ENCODE assay signal across 15 cellular contexts in genomic region chr1:229563701-229564100, GRCh38. TPM values are rescaled to one million over a fixed set of nuclear protein-coding genes. Genes with fewer than 3 reads are reported as not detected.
DNase-seq lines count a peak whose midpoint lies in the region; ATAC-seq and TF ChIP-seq lines count a peak whose summit lies in the region.
"Had no signal": no experiment of that assay in that cellular context is flagged by ENCODE, and none has a peak within 500 bp of the region (broad histone marks: within the 10 kb centered on the region; RNA-seq: fewer than 3 reads in every experiment).

No MANE protein-coding gene starts in this region.

- ATAC-seq in activated naive CD8-positive, alpha-beta T cell treated with anti-CD3 and anti-CD28 coated beads, Interleukin-2, amount 50 U/mL, for 24 hours, result no peak

- no peaks in the 10 kb centered on the region for H3K9me3 Mint-ChIP-seq in activated naive CD8-positive, alpha-beta T cell treated with anti-CD3 and anti-CD28 coated beads, Interleukin-2, amount 50 U/mL, for 24 hours
- H3K9me3 Mint-ChIP-seq: activated B cell treated with CpG ODN at 0.5 μM for 24 hours; IgD-negative memory B cell; nephron; stimulated activated naive CD8-positive, alpha-beta T cell treated with anti-CD3 and anti-CD28 coated beads, Interleukin-15, Interleukin-2, amounts not matched to agents 100 ng/mL and 50 ng/mL, for 24 hours had no signal

- no peaks in the 10 kb centered on the region for H3K9me3 ChIP-seq in esophagus squamous epithelium

- peak; percentile 25 for DNase-seq in A172 (ENCODE audit: low spot score)
- DNase-seq in NB4 (ENCODE audit: low read depth), result peak; percentile 41
- no peak for DNase-seq in esophagus squamous epithelium (lab: John Stamatoyannopoulos, UW)
- peak; percentile 54 for DNase-seq in non-pigmented ciliary epithelial cell (ENCODE audit: low read depth)
- no peak for DNase-seq in hypothalamus (lab: John Stamatoyannopoulos, UW)
- DNase-seq in GM20000 (ENCODE audit: low spot score), result no peak
- DNase-seq in activated naive CD8-positive, alpha-beta T cell treated with anti-CD3 and anti-CD28 coated beads, Interleukin-2, amount 50 U/mL, for 24 hours, result no peak
- no peak for DNase-seq in epidermal melanocyte (ENCODE audit: insufficient read length, low spot score)
- DNase-seq: activated B cell treated with CpG ODN at 0.5 μM for 24 hours; activated T-cell treated with anti-CD3 and anti-CD28 coated beads, Interleukin-2, amount 50 U/mL, for 1 hour; AML-193; stimulated activated CD4-positive, alpha-beta T cell treated with anti-CD3 and anti-CD28 coated beads, Interleukin-2, amount 100 ng/mL, for 24 hours had no signal

- peaks cover 9% of the 10 kb centered on the region for H3K4me1 Mint-ChIP-seq in activated naive CD8-positive, alpha-beta T cell treated with anti-CD3 and anti-CD28 coated beads, Interleukin-2, amount 50 U/mL, for 24 hours
- H3K4me1 Mint-ChIP-seq: nephron had no signal

- H3K27ac Mint-ChIP-seq in activated naive CD8-positive, alpha-beta T cell treated with anti-CD3 and anti-CD28 coated beads, Interleukin-2, amount 50 U/mL, for 24 hours, result no peak overlapping the region
- H3K27ac Mint-ChIP-seq: activated B cell treated with CpG ODN at 0.5 μM for 24 hours; IgD-negative memory B cell; nephron; stimulated activated naive CD8-positive, alpha-beta T cell treated with anti-CD3 and anti-CD28 coated beads, Interleukin-15, Interleukin-2, amounts not matched to agents 100 ng/mL and 50 ng/mL, for 24 hours had no signal

- H3K27ac ChIP-seq in esophagus squamous epithelium, result peak overlapping the region; percentile 12 to 85 (median 77)

- peaks cover 0 to 17% (median 4%) of the 10 kb centered on the region in 3 donors for H3K4me1 ChIP-seq in esophagus squamous epithelium

- TF ChIP-seq CTCF in NB4 (IDR thresholded peaks at IDR 0.05; ENCODE audit: low read depth, low read length), result no peak
- no peak for TF ChIP-seq CTCF in esophagus squamous epithelium (IDR thresholded peaks at IDR 0.05)
- no peak for TF ChIP-seq CTCF in GM20000 (IDR thresholded peaks at IDR 0.05; ENCODE audit: extremely low read depth, missing control alignments)

- H3K4me3 ChIP-seq in NB4 (ENCODE audit: low read depth, low read length), result no peak overlapping the region
- H3K4me3 ChIP-seq in esophagus squamous epithelium, result peak overlapping the region in 3 of 4 donors; percentile 27 to 38 (median 29)

- no peaks in the 10 kb centered on the region for H3K27me3 Mint-ChIP-seq in activated naive CD8-positive, alpha-beta T cell treated with anti-CD3 and anti-CD28 coated beads, Interleukin-2, amount 50 U/mL, for 24 hours
- H3K27me3 Mint-ChIP-seq: activated B cell treated with CpG ODN at 0.5 μM for 24 hours; IgD-negative memory B cell; stimulated activated naive CD8-positive, alpha-beta T cell treated with anti-CD3 and anti-CD28 coated beads, Interleukin-15, Interleukin-2, amounts not matched to agents 100 ng/mL and 50 ng/mL, for 24 hours had no signal

- H3K36me3 ChIP-seq in esophagus squamous epithelium, result no peaks in the 10 kb centered on the region

- 53 to 63% methylated on average over 5 of the region's 5 CpGs for WGBS in esophagus squamous epithelium, 2 donors

- intact Hi-C loops in esophagus squamous epithelium (cut with DNase I), result no loop called here

- H3K27me3 ChIP-seq in esophagus squamous epithelium, result no peaks in the 10 kb centered on the region

- H3K36me3 Mint-ChIP-seq in activated naive CD8-positive, alpha-beta T cell treated with anti-CD3 and anti-CD28 coated beads, Interleukin-2, amount 50 U/mL, for 24 hours (ENCODE audit: low read depth), result no peaks in the 10 kb centered on the region
- H3K36me3 Mint-ChIP-seq: IgD-negative memory B cell had no signal

- H3K4me3 Mint-ChIP-seq in activated naive CD8-positive, alpha-beta T cell treated with anti-CD3 and anti-CD28 coated beads, Interleukin-2, amount 50 U/mL, for 24 hours, result no peak overlapping the region
- H3K4me3 Mint-ChIP-seq: activated B cell treated with CpG ODN at 0.5 μM for 24 hours; IgD-negative memory B cell; stimulated activated naive CD8-positive, alpha-beta T cell treated with anti-CD3 and anti-CD28 coated beads, Interleukin-15, Interleukin-2, amounts not matched to agents 100 ng/mL and 50 ng/mL, for 24 hours had no signal

- TF ChIP-seq POLR2A in NB4 (IDR thresholded peaks at IDR 0.05; ENCODE audit: extremely low read depth, insufficient read length), result no peak
- TF ChIP-seq POLR2A in esophagus squamous epithelium (IDR thresholded peaks at IDR 0.05), result peak in 1 of 4 donors; percentile 34

RNA-seq across cellular contexts. Expression of gene ABCB10, which starts 5.2 kb away (rescaled TPM):
- 52.0 and 53.3 TPM in 2 replicates for total RNA-seq in A172 (2014; rRNA removed; shearing (Covaris generic))
- total RNA-seq in esophagus squamous epithelium, result 10 to 100 TPM in 3 of 4 donors, 1 to 10 TPM in 1; 9.9 to 18.6 (median 14.3) TPM

RNA-seq across cellular contexts. Expression of gene NUP133, which starts 55.6 kb away (rescaled TPM):
- 52.8 and 64.5 TPM in 2 replicates for total RNA-seq in A172 (2014; rRNA removed; shearing (Covaris generic))
- 10 to 100 TPM; 11.1 to 29.3 (median 22.0) TPM for total RNA-seq in esophagus squamous epithelium

Comparison
In these comparisons a context has a peak if more than half of its experiments do, and no peak if none do; other contexts are left out.
1. DNase-seq: peak in A172 (single experiment), NB4 (single experiment) and non-pigmented ciliary epithelial cell (single experiment); none in esophagus squamous epithelium (single experiment), hypothalamus (0 of 51), GM20000 (single experiment), activated naive CD8-positive, alpha-beta T cell treated with anti-CD3 and anti-CD28 coated beads, Interleukin-2, amount 50 U/mL, for 24 hours (single experiment) and epidermal melanocyte (single experiment).